8 cellular contexts compared by ENCODE assay signal in genomic region chr5:137754961-137755762, GRCh38. TPM values are rescaled to one million over a fixed set of nuclear protein-coding genes. Genes with fewer than 3 reads are reported as not detected.
A peak's percentile ranks its signal among the peaks of the same experiment; 100 is the strongest.
DNase-seq lines count a peak whose midpoint lies in the region; ATAC-seq and TF ChIP-seq lines count a peak whose summit lies in the region.

No MANE protein-coding gene starts in this region.

- no peaks in the 10 kb centered on the region for H3K9me3 Mint-ChIP-seq in activated CD4-positive, alpha-beta T cell treated with anti-CD3 and anti-CD28 coated beads for 36 hours (ENCODE audit: low read depth)
- no peaks in the 10 kb centered on the region for H3K9me3 Mint-ChIP-seq in memory B cell

- peak overlapping the region; percentile 88 for H3K4me2 ChIP-seq in mammary epithelial cell (ENCODE audit: insufficient read depth, low read depth, low read length)

- H3K9ac ChIP-seq in HUES64 (ENCODE audit: low read depth, low read length) (peak overlapping the region; percentile 98), mammary epithelial cell (ENCODE audit: insufficient read depth, low read length) (peak overlapping the region; percentile 99)

- peak overlapping the region; percentile 77 for H3K4me3 Mint-ChIP-seq in activated CD4-positive, alpha-beta T cell treated with anti-CD3 and anti-CD28 coated beads for 36 hours
- peak overlapping the region; percentile 100 for H3K4me3 Mint-ChIP-seq in memory B cell

- TF ChIP-seq CTCF in mammary epithelial cell (conservative IDR thresholded peaks at IDR 0.05 in 1 of 2, IDR thresholded peaks at IDR 0.05 in 1 of 2; ENCODE audit: extremely low read depth in 1 of 2, insufficient read depth in 1 of 2, low read depth in 1 of 2, low read length in 2 of 2) (no peak), vagina (IDR thresholded peaks at IDR 0.05) (no peak)

- dilution Hi-C loops in mammary epithelial cell (cut with HindIII; ENCODE audit: low sequenced_read_pairs): no loop called here

- CTCF ChIA-PET in activated CD4-positive, alpha-beta T cell treated with anti-CD3 and anti-CD28 coated beads for 36 hours (lab: Charles Lee): interaction anchor here (0.6 to 1.2 kb wide), 4 partner anchors 18 to 820 kb away, joined by 3 to 6 read pairs (median 3); partner anchors contain the start of gene HSPA9
- CTCF ChIA-PET in mammary epithelial cell (lab: Charles Lee; ENCODE audit: low non-redundant PET): no interaction called here

- H3K27ac ChIP-seq in HUES64 (ENCODE audit: low read depth, low read length): peak overlapping the region; percentile 95
- peak overlapping the region; percentile 97 for H3K27ac ChIP-seq in mammary epithelial cell (ENCODE audit: insufficient read depth, low read depth, low read length)
- peak overlapping the region; percentile 100 for H3K27ac ChIP-seq in vagina

- H3K4me3 ChIP-seq in HUES64 (ENCODE audit: low read length) (peak overlapping the region; percentile 98), mammary epithelial cell (replicated peaks in 1 of 3; ENCODE audit: insufficient read depth in 1 of 3, low read depth in 2 of 3, low read length in 3 of 3) (peak overlapping the region; percentile 62 to 92 (median 86)), vagina (peak overlapping the region; percentile 69 to 92)

- BruUV-seq in mammary epithelial cell (replicated peaks; lab: Mats Ljungman, UMichigan): TSS peak; percentile 46

- POLR2A ChIA-PET in activated CD4-positive, alpha-beta T cell treated with anti-CD3 and anti-CD28 coated beads for 36 hours (lab: Charles Lee): interaction anchor here (0.6 to 1.0 kb wide), 2 partner anchors 21 to 95 kb away, joined by 3 to 4 read pairs; no protein-coding TSS in a partner anchor

- H3K27me3 ChIP-seq in HUES64 (ENCODE audit: insufficient read depth, low read length): 0 out of 2 replicates have a peak, but pooled peaks cover 2% of the 10 kb centered on the region
- no peaks in the 10 kb centered on the region for H3K27me3 ChIP-seq in mammary epithelial cell (ENCODE audit: insufficient read depth, low read length)
- H3K27me3 ChIP-seq in vagina: no peaks in the 10 kb centered on the region

- H3K4me1 ChIP-seq in HUES64 (ENCODE audit: insufficient read depth, low read length) (peaks cover 20% of the 10 kb centered on the region), mammary epithelial cell (ENCODE audit: insufficient read depth, low read length) (peaks cover 15% of the 10 kb centered on the region), vagina (peaks cover 29% of the 10 kb centered on the region)

- H4K20me1 ChIP-seq in mammary epithelial cell (ENCODE audit: insufficient read depth, low read length): peaks cover 7% of the 10 kb centered on the region

- H3K36me3 ChIP-seq in HUES64 (ENCODE audit: insufficient read depth, low read length) (peaks cover 28% of the 10 kb centered on the region; the same call in 1 of the 2 replicates), mammary epithelial cell (ENCODE audit: insufficient read depth, low read length) (no peaks in the 10 kb centered on the region), vagina (no peaks in the 10 kb centered on the region)

- H2AFZ ChIP-seq in mammary epithelial cell (ENCODE audit: low read depth, low read length): peak overlapping the region; percentile 98

- in situ Hi-C loops in mammary epithelial cell (cut with MboI; ENCODE audit: low sequenced_read_pairs in 2 of 2): loop anchor here in 1 of 2 donors (25.0 kb wide), 1 partner anchor 282 kb away; the partner anchor contains the start of gene FAM13B

- DNase-seq in activated CD4-positive, alpha-beta T cell treated with anti-CD3 and anti-CD28 coated beads for 36 hours: no peak
- no peak for DNase-seq in activated CD4-positive, alpha-beta T cell treated with anti-CD3 and anti-CD28 coated beads for 48 hours
- DNase-seq in mammary epithelial cell (no peak), memory B cell (ENCODE audit: low spot score in 2 of 2) (no peak), vagina (ENCODE audit: extremely low spot score in 2 of 2) (peak in 1 of 2 donors; percentile 91), cerebellum (ENCODE audit: low spot score) (no peak)

- 34% methylated on average over 36 of the region's 36 CpGs for WGBS in HUES64
- 87% methylated on average over 6 of the region's 36 CpGs for WGBS in mammary epithelial cell (ENCODE audit: low coverage, missing lambda C conversion rate)

- peaks cover 24% of the 10 kb centered on the region for H3K4me1 Mint-ChIP-seq in activated CD4-positive, alpha-beta T cell treated with anti-CD3 and anti-CD28 coated beads for 36 hours
- peaks cover 22% of the 10 kb centered on the region for H3K4me1 Mint-ChIP-seq in memory B cell

- intact Hi-C loops in activated CD4-positive, alpha-beta T cell treated with anti-CD3 and anti-CD28 coated beads for 36 hours (cut with DNase I, micrococcal nuclease): loop anchor here (1.0 to 10.0 kb wide), 13 partner anchors 18 to 1537 kb away; partner anchors contain the start of genes BRD8 (in 1 of the 2), CDC23 (in 1 of the 2), CDC25C (in 1 of the 2) and FAM13B (in 1 of the 2)
- intact Hi-C loops in mammary epithelial cell (cut with micrococcal nuclease): loop anchor here (5.0 kb wide), 1 partner anchor 277 kb away; the partner anchor contains the start of gene FAM13B
- intact Hi-C loops in vagina (cut with DNase I): no loop called here

- H3K9me3 ChIP-seq in HUES64 (ENCODE audit: insufficient read depth, low read depth, low read length) (no peaks in the 10 kb centered on the region), mammary epithelial cell (replicated peaks; ENCODE audit: insufficient read depth, low read length) (no peaks in the 10 kb centered on the region), vagina (no peaks in the 10 kb centered on the region)

- H3K27ac Mint-ChIP-seq in activated CD4-positive, alpha-beta T cell treated with anti-CD3 and anti-CD28 coated beads for 36 hours: peak overlapping the region; percentile 97
- H3K27ac Mint-ChIP-seq in memory B cell: peak overlapping the region; percentile 100

- no peaks in the 10 kb centered on the region for H3K27me3 Mint-ChIP-seq in activated CD4-positive, alpha-beta T cell treated with anti-CD3 and anti-CD28 coated beads for 36 hours
- H3K27me3 Mint-ChIP-seq in memory B cell: peaks cover 4% of the 10 kb centered on the region

- peaks cover 35% of the 10 kb centered on the region for H3K36me3 Mint-ChIP-seq in activated CD4-positive, alpha-beta T cell treated with anti-CD3 and anti-CD28 coated beads for 36 hours (ENCODE audit: low read depth)
- peaks cover 2% of the 10 kb centered on the region for H3K36me3 Mint-ChIP-seq in memory B cell

- TF ChIP-seq POLR2A in vagina (IDR thresholded peaks at IDR 0.05): no peak

- H3K79me2 ChIP-seq in mammary epithelial cell (ENCODE audit: insufficient read depth, low read length): peaks cover 40% of the 10 kb centered on the region

- ATAC-seq in activated CD4-positive, alpha-beta T cell treated with anti-CD3 and anti-CD28 coated beads for 36 hours: peak; percentile 1
- ATAC-seq in memory B cell (ENCODE audit: low read depth) (peak; percentile 37), HG03097 (IDR thresholded peaks at IDR 0.05; ENCODE audit: low FRiP score, unreplicated experiment) (no peak)

RNA-seq across cellular contexts. Expression of gene HNRNPA0, which starts 1.0 kb away (rescaled TPM):
- total RNA-seq in activated CD4-positive, alpha-beta T cell treated with anti-CD3 and anti-CD28 coated beads for 36 hours: 10 to 100 TPM; 18.9 to 32.1 TPM
- 62.8 TPM for polyA plus RNA-seq in HUES64 (2013, experiment 1 of 2)
- 63.5 TPM for polyA plus RNA-seq in HUES64 (2013, experiment 2 of 2)
- total RNA-seq in mammary epithelial cell (10 to 100 TPM; 15.8 to 22.2 TPM), vagina (11.8 TPM), cerebellum (39.9 TPM)
- polyA plus RNA-seq in mammary epithelial cell: 10.2 TPM
- polyA minus RNA-seq in mammary epithelial cell: 5.1 TPM

RNA-seq across cellular contexts. Expression of gene KLHL3, which starts 19.3 kb away (rescaled TPM):
- total RNA-seq in activated CD4-positive, alpha-beta T cell treated with anti-CD3 and anti-CD28 coated beads for 36 hours: 10 to 100 TPM in 1 of 2 experiments, 1 to 10 TPM in 1; 6.8 to 10.8 TPM
- 3.5 TPM for polyA plus RNA-seq in HUES64 (2013, experiment 1 of 2)
- polyA plus RNA-seq in HUES64 (2013, experiment 2 of 2): 6.8 TPM
- total RNA-seq in mammary epithelial cell (1 to 10 TPM; 3.3 to 4.9 TPM), vagina (7.4 TPM), cerebellum (18.0 TPM)
- 2.9 TPM for polyA plus RNA-seq in mammary epithelial cell
- polyA minus RNA-seq in mammary epithelial cell: 2.3 TPM
